In genomic region chrX:119477812-119478232, GRCh38 we compare ENCODE assay signal across 1 cellular context.
TF ChIP-seq lines count a peak whose summit lies in the region.

No MANE protein-coding gene starts in this region.

TF ChIP-seq in K562, 482 proteins besides CTCF, POLR2A, EP300 and RAD21 (continued from another document and continues in another):
- TF ChIP-seq ZBTB40 (IDR thresholded peaks at IDR 0.05) (no peak), ZBTB40 (CRISPR knock-in tag; IDR thresholded peaks at IDR 0.05) (no peak), ZNF23 (CRISPR knock-in tag; IDR thresholded peaks at IDR 0.05) (no peak), FOXK1 (CRISPR knock-in tag; IDR thresholded peaks at IDR 0.05; ENCODE audit: borderline replicate concordance) (no peak), ZNF280A (IDR thresholded peaks at IDR 0.05; ENCODE audit: low read depth, partially characterized antibody) (no peak), MBD2 (IDR thresholded peaks at IDR 0.05; ENCODE audit: borderline replicate concordance, low read depth) (no peak), SMAD4 (CRISPR knock-in tag; conservative IDR thresholded peaks at IDR 0.05) (peak; percentile 77), PTBP1 (IDR thresholded peaks at IDR 0.05; ENCODE audit: low read depth, low read length) (no peak), JUND (IDR thresholded peaks at IDR 0.05; ENCODE audit: borderline replicate concordance, low read depth, low read length) (peak; percentile 43; the same call in 1 of the 2 replicates), JUND (tag; IDR thresholded peaks at IDR 0.05; ENCODE audit: borderline replicate concordance, low read depth, low read length) (no peak; the same call in 2 of the 3 replicates), ZNF785 (CRISPR knock-in tag; IDR thresholded peaks at IDR 0.05) (no peak), ZNF395 (CRISPR knock-in tag; IDR thresholded peaks at IDR 0.05) (no peak), RNF2 (IDR thresholded peaks at IDR 0.05) (no peak), POLR3A (IDR thresholded peaks at IDR 0.05; ENCODE audit: borderline replicate concordance, extremely low read depth, insufficient read depth, insufficient read length) (no peak), TSHZ1 (CRISPR knock-in tag; IDR thresholded peaks at IDR 0.05) (no peak), NKRF (IDR thresholded peaks at IDR 0.05; ENCODE audit: borderline replicate concordance) (no peak), ZFP91 (CRISPR knock-in tag; IDR thresholded peaks at IDR 0.05) (no peak), ZNF830 (CRISPR knock-in tag; IDR thresholded peaks at IDR 0.05) (no peak), U2AF1 (optimal IDR thresholded peaks at IDR 0.05; ENCODE audit: low read depth, low read length) (no peak), GABPB1 (CRISPR knock-in tag; IDR thresholded peaks at IDR 0.05) (no peak), E4F1 (CRISPR knock-in tag; IDR thresholded peaks at IDR 0.05; ENCODE audit: borderline replicate concordance) (no peak), HNRNPK (IDR thresholded peaks at IDR 0.05; ENCODE audit: low read depth, low read length, poor library complexity, severe bottlenecking) (no peak), CEBPZ (IDR thresholded peaks at IDR 0.05; ENCODE audit: borderline replicate concordance, low read depth, low read length) (no peak)
